In genomic region chr21:17859661-17860060, GRCh38 we compare ENCODE assay signal across 28 cellular contexts.
"Had no signal": no experiment of that assay in that cellular context is flagged by ENCODE, and none has a peak within 500 bp of the region (broad histone marks: within the 10 kb centered on the region; RNA-seq: fewer than 3 reads in every experiment).

No MANE protein-coding gene starts in this region.

- H3K36me3 ChIP-seq: pancreas, right atrium auricular region, uterus had no signal

- H3K4me3 ChIP-seq: body of pancreas, coronary artery, pancreas, psoas muscle, right atrium auricular region, smooth muscle cell, uterus had no signal

- H3K9me3 ChIP-seq: body of pancreas, pancreas, psoas muscle, right atrium auricular region, uterus had no signal

- H3K27ac Mint-ChIP-seq: activated naive CD8-positive, alpha-beta T cell; activated T-cell treated with anti-CD3 and anti-CD28 coated beads, Interleukin-2, amount 50 U/mL, for 72 hours; endodermal cell; naive thymus-derived CD4-positive, alpha-beta T cell; type B pancreatic cell had no signal

- H3K4me1 Mint-ChIP-seq: naive thymus-derived CD4-positive, alpha-beta T cell had no signal

- H3K27ac ChIP-seq: body of pancreas, coronary artery, pancreas, psoas muscle, right atrium auricular region, uterus had no signal

- DNase-seq: activated CD4-positive, alpha-beta T cell treated with anti-CD3 and anti-CD28 coated beads for 4 hours; activated CD4-positive, alpha-beta T cell treated with anti-CD3 and anti-CD28 coated beads, Interleukin-2, amount 50 U/mL, for 4 hours; activated CD4-positive, CD25-positive, alpha-beta regulatory T cell; activated effector memory CD4-positive, alpha-beta T cell treated with Interleukin-2 at 50 U/mL for 16 hours; activated naive CD4-positive, alpha-beta T cell treated with Interleukin-2 at 50 U/mL for 16 hours; activated T-cell treated with anti-CD3 and anti-CD28 coated beads for 4 hours; activated T-cell treated with anti-CD3 and anti-CD28 coated beads, Interleukin-2, amount 50 U/mL, for 72 hours; aorta; body of pancreas; cerebellar nuclear complex; endodermal cell; foreskin fibroblast; glutamatergic neuron; islet precursor cell; left cardiac atrium; left ventricle myocardium superior; naive thymus-derived CD4-positive, alpha-beta T cell; pancreas; psoas muscle; stimulated activated CD4-positive, alpha-beta T cell treated with anti-CD3 and anti-CD28 coated beads, Interleukin-1b, Interleukin-23, amount 100 ng/mL, for 48 hours; stimulated activated naive CD4-positive, alpha-beta T cell treated with Interleukin-2 at 50 U/mL for 16 hours; uterus had no signal

- H3K27me3 Mint-ChIP-seq: activated naive CD8-positive, alpha-beta T cell had no signal

- H3K36me3 Mint-ChIP-seq: naive thymus-derived CD4-positive, alpha-beta T cell; type B pancreatic cell had no signal

- H3K27me3 ChIP-seq: body of pancreas, pancreas, right atrium auricular region, uterus had no signal

- H3K4me3 Mint-ChIP-seq: activated naive CD8-positive, alpha-beta T cell; activated T-cell treated with anti-CD3 and anti-CD28 coated beads, Interleukin-2, amount 50 U/mL, for 72 hours; endodermal cell; naive thymus-derived CD4-positive, alpha-beta T cell; type B pancreatic cell had no signal

- H3K4me1 ChIP-seq: body of pancreas, pancreas, psoas muscle, right atrium auricular region, uterus had no signal

- ATAC-seq: activated T-cell treated with anti-CD3 and anti-CD28 coated beads, Interleukin-2, amount 50 U/mL, for 72 hours; body of pancreas; esophagus mucosa; left cardiac atrium; left ventricle myocardium superior; naive thymus-derived CD4-positive, alpha-beta T cell; pancreas; psoas muscle had no signal

- FAIRE-seq: pancreas had no signal

- H3K4me2 ChIP-seq: smooth muscle cell had no signal
